Comparison of ENCODE assay signal across 30 cellular contexts in genomic region chr10:5529702-5530411, GRCh38. TPM values are rescaled to one million over a fixed set of nuclear protein-coding genes. Genes with fewer than 3 reads are reported as not detected.
DNase-seq lines count a peak whose midpoint lies in the region; ATAC-seq, FAIRE-seq and TF ChIP-seq lines count a peak whose summit lies in the region.
"Had no signal": no experiment of that assay in that cellular context is flagged by ENCODE, and none has a peak within 500 bp of the region (broad histone marks: within the 10 kb centered on the region; RNA-seq: fewer than 3 reads in every experiment).

No MANE protein-coding gene starts in this region.

- TF ChIP-seq POLR2A in HepG2 (IDR thresholded peaks at IDR 0.05; ENCODE audit: insufficient read depth in 1 of 2, low read depth in 2 of 2, low read length in 2 of 2) (no peak), gastroesophageal sphincter (IDR thresholded peaks at IDR 0.05) (no peak)

- no peak overlapping the region for H2AFZ ChIP-seq in HepG2 (ENCODE audit: low read length)
- H2AFZ ChIP-seq: hepatocyte had no signal

- FAIRE-seq in HepG2 (lab: Jason Lieb, UNC): no peak
- FAIRE-seq: D721Med, GM12892, small intestine had no signal

- in situ Hi-C loops in HepG2 (cut with HindIII; ENCODE audit: extremely low pct_ligation_motif_present, low pct_unique_long_range_greater_than_20kb): no loop called here

- H3K4me2 ChIP-seq in HepG2 (ENCODE audit: low read depth, low read length): no peak overlapping the region
- H3K4me2 ChIP-seq: hepatocyte had no signal

- no peaks in the 10 kb centered on the region for H3K36me3 ChIP-seq in liver (ENCODE audit: control insufficient read depth in 4 of 4, insufficient read depth in 3 of 4, low read depth in 1 of 4, low read length in 3 of 4)
- H3K36me3 ChIP-seq in HepG2 (replicated peaks in 1 of 2; ENCODE audit: control insufficient read depth in 1 of 2, insufficient read depth in 2 of 2, low read length in 2 of 2): no peaks in the 10 kb centered on the region
- H3K36me3 ChIP-seq in gastroesophageal sphincter: no peaks in the 10 kb centered on the region

- BruUV-seq in HepG2 (replicated peaks; lab: Mats Ljungman, UMichigan): no TSS peak

- H3K9me3 Mint-ChIP-seq in activated CD8-positive, alpha-beta T cell treated with anti-CD3 and anti-CD28 coated beads for 36 hours: no peaks in the 10 kb centered on the region
- H3K9me3 Mint-ChIP-seq: immature natural killer cell; T-helper 2 cell treated with Interferon-gamma antibody and Interleukin-4, amounts not matched to agents 5 μg/mL and 100 μg/mL, for 36 hours had no signal

- H3K9ac ChIP-seq in liver (ENCODE audit: low read depth in 1 of 2, low read length in 2 of 2) (no peak overlapping the region), HepG2 (ENCODE audit: insufficient read depth, low read depth, low read length) (no peak overlapping the region)

- no peaks in the 10 kb centered on the region for H3K36me3 Mint-ChIP-seq in activated CD8-positive, alpha-beta T cell treated with anti-CD3 and anti-CD28 coated beads for 36 hours (ENCODE audit: low read depth)
- H3K36me3 Mint-ChIP-seq: immature natural killer cell had no signal

- TF ChIP-seq CTCF in liver (IDR thresholded peaks at IDR 0.05; ENCODE audit: low read depth, low read length, missing input control) (no peak), HepG2 (CRISPR knock-in tag; IDR thresholded peaks at IDR 0.05) (no peak), gastroesophageal sphincter (IDR thresholded peaks at IDR 0.05) (no peak)
- TF ChIP-seq CTCF in activated CD8-positive, alpha-beta T cell treated with anti-CD3 and anti-CD28 coated beads for 36 hours (IDR thresholded peaks at IDR 0.05): no peak

- ATAC-seq in HepG2 (no peak), gastroesophageal sphincter (peak; percentile 70), HG03354 (IDR thresholded peaks at IDR 0.05; ENCODE audit: poor library complexity, severe bottlenecking, unreplicated experiment) (no peak), HG02870 (IDR thresholded peaks at IDR 0.05; ENCODE audit: unreplicated experiment) (no peak)
- no peak for ATAC-seq in activated CD8-positive, alpha-beta T cell treated with anti-CD3 and anti-CD28 coated beads for 36 hours
- ATAC-seq: foreskin keratinocyte, mucosa of descending colon, psoas muscle, SK-N-SH treated with all-trans-retinoic acid at 6 μM for 48 hours had no signal

- H3K27ac ChIP-seq in liver (ENCODE audit: low read depth in 1 of 2, low read length in 2 of 2) (peak overlapping the region; percentile 10 to 77), HepG2 (ENCODE audit: extremely low read length, insufficient read depth, low read length) (no peak overlapping the region), gastroesophageal sphincter (peak overlapping the region; percentile 61 to 86 (median 84))
- H3K27ac ChIP-seq: foreskin keratinocyte, hepatocyte, HL-60, psoas muscle had no signal

- H3K4me3 Mint-ChIP-seq in activated CD8-positive, alpha-beta T cell treated with anti-CD3 and anti-CD28 coated beads for 36 hours: no peak overlapping the region
- H3K4me3 Mint-ChIP-seq: immature natural killer cell; T-helper 2 cell treated with Interferon-gamma antibody and Interleukin-4, amounts not matched to agents 5 μg/mL and 100 μg/mL, for 36 hours had no signal

- TF ChIP-seq RAD21 in liver (IDR thresholded peaks at IDR 0.05): no peak
- TF ChIP-seq RAD21 in HepG2 (CRISPR knock-in tag; IDR thresholded peaks at IDR 0.05): no peak

- no peaks in the 10 kb centered on the region for H3K27me3 Mint-ChIP-seq in activated CD8-positive, alpha-beta T cell treated with anti-CD3 and anti-CD28 coated beads for 36 hours

- no peak for DNase-seq in HepG2 (ENCODE audit: low spot score)
- DNase-seq in posterior vena cava (ENCODE audit: low spot score): peak; percentile 31
- no peak for DNase-seq in activated CD8-positive, alpha-beta T cell treated with anti-CD3 and anti-CD28 coated beads for 36 hours
- no peak for DNase-seq in NCI-H1417 (lab: John Stamatoyannopoulos, UW)
- DNase-seq: activated CD4-positive, alpha-beta T cell treated with anti-CD3 and anti-CD28 coated beads, Interleukin-2, amount 50 U/mL, for 1 hour; activated gamma-delta T cell; C1 segment of cervical spinal cord; effector CD4-positive, alpha-beta T cell; foreskin keratinocyte; H7; immature natural killer cell; NCI-H1092 treated with DMSO at 0.1 percent for 48 hours; NCI-H2029 treated with DMSO at 0.1 percent for 48 hours; NCI-H82; small intestine; stimulated activated CD4-positive, alpha-beta T cell treated with anti-CD3 and anti-CD28 coated beads, Interleukin-2, amount 100 ng/mL, for 24 hours had no signal

- H3K4me1 ChIP-seq in liver (ENCODE audit: control insufficient read depth in 4 of 4, insufficient read depth in 4 of 4, low read length in 3 of 4): peaks cover 12 to 39% (median 31%) of the 10 kb centered on the region in 4 donors
- peaks cover 95% of the 10 kb centered on the region for H3K4me1 ChIP-seq in HepG2 (ENCODE audit: insufficient read depth, low read length)
- peaks cover 5 to 73% (median 24%) of the 10 kb centered on the region in 3 donors for H3K4me1 ChIP-seq in gastroesophageal sphincter
- H3K4me1 ChIP-seq: psoas muscle had no signal

- TF ChIP-seq EP300 in HepG2 (IDR thresholded peaks at IDR 0.05; ENCODE audit: low read depth in 2 of 2, low read length in 2 of 2): no peak
- TF ChIP-seq EP300 in HepG2 (CRISPR knock-in tag; IDR thresholded peaks at IDR 0.05; ENCODE audit: borderline replicate concordance): no peak
- no peak for TF ChIP-seq EP300 in gastroesophageal sphincter (IDR thresholded peaks at IDR 0.05)

- H3K4me3 ChIP-seq in liver (ENCODE audit: low read depth in 1 of 3, low read length in 3 of 3) (no peak overlapping the region), HepG2 (replicated peaks in 1 of 3; ENCODE audit: insufficient read depth in 1 of 3, low read depth in 2 of 3, low read length in 3 of 3) (no peak overlapping the region), gastroesophageal sphincter (no peak overlapping the region)
- H3K4me3 ChIP-seq: hepatocyte, mucosa of descending colon, psoas muscle had no signal

- H3K9me3 ChIP-seq in liver (ENCODE audit: control insufficient read depth in 4 of 4, low read length in 3 of 4) (no peaks in the 10 kb centered on the region), HepG2 (ENCODE audit: low read length) (no peaks in the 10 kb centered on the region), gastroesophageal sphincter (no peaks in the 10 kb centered on the region)
- H3K9me3 ChIP-seq: mucosa of descending colon, psoas muscle had no signal

- no peaks in the 10 kb centered on the region for H3K4me1 Mint-ChIP-seq in activated CD8-positive, alpha-beta T cell treated with anti-CD3 and anti-CD28 coated beads for 36 hours (ENCODE audit: low read depth)
- H3K4me1 Mint-ChIP-seq: immature natural killer cell had no signal

- no peaks in the 10 kb centered on the region for H3K79me2 ChIP-seq in HepG2 (ENCODE audit: insufficient read depth, low read length)
- H3K79me2 ChIP-seq: hepatocyte had no signal

- WGBS in liver: 35% methylated on average over 7 of the region's 7 CpGs
- 89% methylated on average over 7 of the region's 7 CpGs for WGBS in HepG2 (ENCODE audit: low lambda C conversion rate)
- WGBS in gastroesophageal sphincter (ENCODE audit: low coverage in 1 of 2), 2 donors: 35 to 50% methylated on average over 3 to 5 of the region's 7 CpGs

- POLR2A ChIA-PET in HepG2 (lab: Yijun Ruan, JAX): interaction anchor here (1.7 to 3.5 kb wide), 3 partner anchors 12 to 62 kb away, joined by 4 to 48 read pairs (median 20); no protein-coding TSS in a partner anchor
- POLR2A ChIA-PET in activated CD8-positive, alpha-beta T cell treated with anti-CD3 and anti-CD28 coated beads for 36 hours (lab: Charles Lee): interaction anchor here (0.6 to 0.7 kb wide), 3 partner anchors 11 to 99 kb away, joined by 3 to 4 read pairs (median 3); no protein-coding TSS in a partner anchor

- intact Hi-C loops in HepG2 (cut with micrococcal nuclease; ENCODE audit: unreplicated experiment) (no loop called here), posterior vena cava (cut with DNase I) (loop anchor here in 1 of 2 donors (5.0 kb wide), 1 partner anchor 1243 kb away; no protein-coding TSS in a partner anchor)
- intact Hi-C loops in activated CD8-positive, alpha-beta T cell treated with anti-CD3 and anti-CD28 coated beads for 36 hours (cut with micrococcal nuclease): no loop called here

- H4K20me1 ChIP-seq in HepG2 (ENCODE audit: insufficient read depth, low read length): no peaks in the 10 kb centered on the region

- no peaks in the 10 kb centered on the region for H3K27me3 ChIP-seq in liver (ENCODE audit: control insufficient read depth in 4 of 4, insufficient read depth in 4 of 4, low read length in 3 of 4)
- no peaks in the 10 kb centered on the region for H3K27me3 ChIP-seq in HepG2 (ENCODE audit: control insufficient read depth in 1 of 2, insufficient read depth in 2 of 2, low read length in 2 of 2)
- no peaks in the 10 kb centered on the region for H3K27me3 ChIP-seq in gastroesophageal sphincter
- H3K27me3 ChIP-seq: foreskin keratinocyte, hepatocyte had no signal

- H3K27ac Mint-ChIP-seq in activated CD8-positive, alpha-beta T cell treated with anti-CD3 and anti-CD28 coated beads for 36 hours: no peak overlapping the region
- H3K27ac Mint-ChIP-seq: immature natural killer cell; T-helper 2 cell treated with Interferon-gamma antibody and Interleukin-4, amounts not matched to agents 5 μg/mL and 100 μg/mL, for 36 hours had no signal

- CTCF ChIA-PET in HepG2 (lab: Yijun Ruan, JAX; ENCODE audit: low intra/inter-chr PET ratio, low total read pairs): no interaction called here
- CTCF ChIA-PET in activated CD8-positive, alpha-beta T cell treated with anti-CD3 and anti-CD28 coated beads for 36 hours (lab: Charles Lee): no interaction called here

RNA-seq across cellular contexts. Expression of gene CALML3, which starts 5.1 kb away (rescaled TPM):
- total RNA-seq in liver (not detected), HepG2 (2016; rRNA removed; fragmentation: Illumina TruSeq; extraction: Trizol) (not detected in 2 replicates), gastroesophageal sphincter (10 to 100 TPM in 1 of 4 donors, 1 to 10 TPM in 1, under 1 TPM in 1, not detected in 1; 0.13 to 19.4 (median 1.9) TPM), posterior vena cava (not detected)
- polyA plus RNA-seq in liver (not detected), HepG2 (2011; rRNA removed) (not detected in 2 replicates)
- total RNA-seq in HepG2 (2016; cell fraction: cytosol; rRNA removed; fragmentation: Illumina TruSeq; extraction: Trizol; ENCODE audit: low read depth): not detected in 2 replicates
- total RNA-seq in HepG2 (2016; cell fraction: insoluble cytoplasmic fraction; rRNA removed; fragmentation: Illumina TruSeq; extraction: Trizol): not detected in 2 replicates
- total RNA-seq in HepG2 (2016; cell fraction: membrane; rRNA removed; fragmentation: Illumina TruSeq; extraction: Trizol): not detected in 2 replicates
- not detected in 2 replicates for total RNA-seq in HepG2 (2016; cell fraction: nucleus; rRNA removed; fragmentation: Illumina TruSeq; extraction: Trizol)
- not detected in 2 replicates for polyA plus RNA-seq in HepG2 (2011; cell fraction: cytosol; rRNA removed)
- not detected in 2 replicates for polyA plus RNA-seq in HepG2 (2011; cell fraction: nucleus; rRNA removed)
- polyA plus RNA-seq in HepG2 (2012): not detected in 2 replicates
- polyA plus RNA-seq in HepG2 (2016; cell fraction: cytosol; fragmentation: Illumina TruSeq; extraction: Trizol; ENCODE audit: low read depth): not detected in 2 replicates
- polyA plus RNA-seq in HepG2 (2016; cell fraction: insoluble cytoplasmic fraction; fragmentation: Illumina TruSeq; extraction: Trizol; ENCODE audit: low read depth): not detected in 2 replicates
- not detected in 2 replicates for polyA plus RNA-seq in HepG2 (2016; cell fraction: membrane; fragmentation: Illumina TruSeq; extraction: Trizol; ENCODE audit: low read depth)
- polyA plus RNA-seq in HepG2 (2016; cell fraction: nucleus; fragmentation: Illumina TruSeq; extraction: Trizol; ENCODE audit: insufficient read depth, low read depth): not detected in 2 replicates
- polyA minus RNA-seq in HepG2 (2011; rRNA and poly(A)+ RNA removed; ENCODE audit: low replicate concordance): not detected in 2 replicates
- polyA minus RNA-seq in HepG2 (2011; cell fraction: cytosol; rRNA and poly(A)+ RNA removed): not detected in 2 replicates
- polyA minus RNA-seq in HepG2 (2011; cell fraction: nucleus; rRNA and poly(A)+ RNA removed): not detected in 2 replicates
- not detected for total RNA-seq in activated CD8-positive, alpha-beta T cell treated with anti-CD3 and anti-CD28 coated beads for 36 hours
- total RNA-seq: epithelial cell of proximal tubule, H7, hepatocyte, psoas muscle, temporal lobe had no signal
- polyA plus RNA-seq: hepatocyte, immature natural killer cell had no signal

RNA-seq across cellular contexts. Expression of gene CALML5, which starts 30.5 kb away (rescaled TPM):
- total RNA-seq in liver (not detected), HepG2 (2016; rRNA removed; fragmentation: Illumina TruSeq; extraction: Trizol) (not detected in 2 replicates), gastroesophageal sphincter (not detected), posterior vena cava (not detected)
- polyA plus RNA-seq in liver (not detected), HepG2 (2011; rRNA removed) (not detected in 2 replicates)
- total RNA-seq in HepG2 (2016; cell fraction: cytosol; rRNA removed; fragmentation: Illumina TruSeq; extraction: Trizol; ENCODE audit: low read depth): not detected in 2 replicates
- not detected in 2 replicates for total RNA-seq in HepG2 (2016; cell fraction: insoluble cytoplasmic fraction; rRNA removed; fragmentation: Illumina TruSeq; extraction: Trizol)
- not detected in 2 replicates for total RNA-seq in HepG2 (2016; cell fraction: membrane; rRNA removed; fragmentation: Illumina TruSeq; extraction: Trizol)
- not detected in 2 replicates for total RNA-seq in HepG2 (2016; cell fraction: nucleus; rRNA removed; fragmentation: Illumina TruSeq; extraction: Trizol)
- not detected in 2 replicates for polyA plus RNA-seq in HepG2 (2011; cell fraction: cytosol; rRNA removed)
- polyA plus RNA-seq in HepG2 (2011; cell fraction: nucleus; rRNA removed): not detected in 2 replicates
- polyA plus RNA-seq in HepG2 (2012): not detected in 2 replicates
- polyA plus RNA-seq in HepG2 (2016; cell fraction: cytosol; fragmentation: Illumina TruSeq; extraction: Trizol; ENCODE audit: low read depth): not detected in 2 replicates
- not detected in 2 replicates for polyA plus RNA-seq in HepG2 (2016; cell fraction: insoluble cytoplasmic fraction; fragmentation: Illumina TruSeq; extraction: Trizol; ENCODE audit: low read depth)
- not detected in 2 replicates for polyA plus RNA-seq in HepG2 (2016; cell fraction: membrane; fragmentation: Illumina TruSeq; extraction: Trizol; ENCODE audit: low read depth)
- polyA plus RNA-seq in HepG2 (2016; cell fraction: nucleus; fragmentation: Illumina TruSeq; extraction: Trizol; ENCODE audit: insufficient read depth, low read depth): not detected in 2 replicates
- polyA minus RNA-seq in HepG2 (2011; rRNA and poly(A)+ RNA removed; ENCODE audit: low replicate concordance): not detected in 2 replicates
- not detected in 2 replicates for polyA minus RNA-seq in HepG2 (2011; cell fraction: cytosol; rRNA and poly(A)+ RNA removed)
- polyA minus RNA-seq in HepG2 (2011; cell fraction: nucleus; rRNA and poly(A)+ RNA removed): not detected in 2 replicates
- total RNA-seq in activated CD8-positive, alpha-beta T cell treated with anti-CD3 and anti-CD28 coated beads for 36 hours: not detected
- total RNA-seq: epithelial cell of proximal tubule, H7, hepatocyte, mucosa of descending colon, psoas muscle, temporal lobe had no signal
- polyA plus RNA-seq: hepatocyte, immature natural killer cell, psoas muscle, small intestine had no signal
